Comparison of ENCODE assay signal across 14 cellular contexts in genomic region chr2:37507069-37507410, GRCh38.
DNase-seq lines count a peak whose midpoint lies in the region; TF ChIP-seq lines count a peak whose summit lies in the region.
"Had no signal": no experiment of that assay in that cellular context is flagged by ENCODE, and none has a peak within 500 bp of the region (broad histone marks: within the 10 kb centered on the region; RNA-seq: fewer than 3 reads in every experiment).

No MANE protein-coding gene starts in this region.

- H3K9me3 Mint-ChIP-seq in neural crest cell = no peaks in the 10 kb centered on the region
- H3K9me3 Mint-ChIP-seq in CD14-positive monocyte = peaks cover 0 to 4% (median 0%) of the 10 kb centered on the region in 7 donors

- intact Hi-C loops in transverse colon (cut with DNase I; ENCODE audit: low total_unique reads) = no loop called here
- intact Hi-C loops in CD14-positive monocyte (cut with micrococcal nuclease) = no loop called here

- H3K36me3 Mint-ChIP-seq in neural crest cell (ENCODE audit: low read depth) = no peaks in the 10 kb centered on the region
- no peaks in the 10 kb centered on the region for H3K36me3 Mint-ChIP-seq in CD14-positive monocyte

- H3K27ac Mint-ChIP-seq in neural crest cell (ENCODE audit: unreplicated experiment) (peak overlapping the region; percentile 27), CD14-positive monocyte (no peak overlapping the region)
- H3K27ac Mint-ChIP-seq: activated CD4-positive, alpha-beta T cell treated with anti-CD3 and anti-CD28 coated beads for 36 hours; B cell had no signal

- TF ChIP-seq CTCF in neural crest cell (conservative IDR thresholded peaks at IDR 0.05) = no peak
- TF ChIP-seq CTCF in transverse colon (IDR thresholded peaks at IDR 0.05) = no peak
- TF ChIP-seq CTCF in CD14-positive monocyte (IDR thresholded peaks at IDR 0.05) = no peak

- H3K27me3 ChIP-seq in transverse colon = no peaks in the 10 kb centered on the region
- H3K27me3 ChIP-seq: MG63 had no signal

- no peak for TF ChIP-seq EP300 in transverse colon (IDR thresholded peaks at IDR 0.05; ENCODE audit: low read depth)

- DNase-seq in SK-N-MC (ENCODE audit: low read depth, low spot score) (no peak), foreskin melanocyte (peak; percentile 75), neural crest cell (ENCODE audit: low read depth, low spot score) (no peak), transverse colon (no peak), SK-N-DZ (ENCODE audit: low spot score) (no peak), NCI-H510A treated with DMSO at 0.1 percent for 48 hours (lab: John Stamatoyannopoulos, UW) (no peak), CD14-positive monocyte (ENCODE audit: low spot score) (no peak)
- DNase-seq: activated CD4-positive, alpha-beta T cell treated with anti-CD3 and anti-CD28 coated beads for 36 hours; activated effector memory CD4-positive, alpha-beta T cell treated with Interleukin-2 at 50 U/mL for 16 hours; GDM1; MG63; NCI-H1694; T1000 had no signal

- H3K9me3 ChIP-seq in SK-N-MC (ENCODE audit: low read depth, low read length) (no peaks in the 10 kb centered on the region), transverse colon (no peaks in the 10 kb centered on the region)

- H3K27me3 Mint-ChIP-seq in neural crest cell (ENCODE audit: low read depth) (no peaks in the 10 kb centered on the region), CD14-positive monocyte (ENCODE audit: low read depth in 3 of 3) (peaks cover 1 to 6% (median 3%) of the 10 kb centered on the region in 3 donors)
- H3K27me3 Mint-ChIP-seq: B cell had no signal

- in situ Hi-C loops in transverse colon (cut with MboI; ENCODE audit: low pct_ligation_motif_present in 1 of 4, low pct_unique_long_range_greater_than_20kb in 1 of 4, low sequenced_read_pairs in 3 of 4) = no loop called here

- H3K36me3 ChIP-seq in SK-N-MC (ENCODE audit: insufficient read depth, low read length) (no peaks in the 10 kb centered on the region), transverse colon (no peaks in the 10 kb centered on the region)
- H3K36me3 ChIP-seq: MG63 had no signal

- H3K4me1 ChIP-seq in transverse colon = peaks cover 0 to 15% (median 0%) of the 10 kb centered on the region in 4 donors

- H3K4me1 Mint-ChIP-seq in neural crest cell = peaks cover 27% of the 10 kb centered on the region
- H3K4me1 Mint-ChIP-seq in CD14-positive monocyte = no peaks in the 10 kb centered on the region
- H3K4me1 Mint-ChIP-seq: activated CD4-positive, alpha-beta T cell treated with anti-CD3 and anti-CD28 coated beads for 36 hours had no signal

- no peak for TF ChIP-seq POLR2A in transverse colon (IDR thresholded peaks at IDR 0.05)

- peak overlapping the region; percentile 57 for H3K9ac ChIP-seq in SK-N-MC (ENCODE audit: insufficient read length)

- WGBS in transverse colon (ENCODE audit: low coverage in 1 of 2), 2 donors = 80 to 91% methylated on average over 2 to 3 of the region's 3 CpGs

- H3K27ac ChIP-seq in SK-N-MC (peak overlapping the region; percentile 78), transverse colon (peak overlapping the region; percentile 41 to 72 (median 57))

- H3K4me3 ChIP-seq in SK-N-MC (peak overlapping the region; percentile 58), transverse colon (no peak overlapping the region)
- H3K4me3 ChIP-seq: MG63 had no signal

- H3K4me3 Mint-ChIP-seq in neural crest cell (no peak overlapping the region), CD14-positive monocyte (no peak overlapping the region)
- H3K4me3 Mint-ChIP-seq: activated CD4-positive, alpha-beta T cell treated with anti-CD3 and anti-CD28 coated beads for 36 hours; B cell had no signal
